Comparison of ENCODE assay signal across 27 cellular contexts in the genomic region with DNA sequence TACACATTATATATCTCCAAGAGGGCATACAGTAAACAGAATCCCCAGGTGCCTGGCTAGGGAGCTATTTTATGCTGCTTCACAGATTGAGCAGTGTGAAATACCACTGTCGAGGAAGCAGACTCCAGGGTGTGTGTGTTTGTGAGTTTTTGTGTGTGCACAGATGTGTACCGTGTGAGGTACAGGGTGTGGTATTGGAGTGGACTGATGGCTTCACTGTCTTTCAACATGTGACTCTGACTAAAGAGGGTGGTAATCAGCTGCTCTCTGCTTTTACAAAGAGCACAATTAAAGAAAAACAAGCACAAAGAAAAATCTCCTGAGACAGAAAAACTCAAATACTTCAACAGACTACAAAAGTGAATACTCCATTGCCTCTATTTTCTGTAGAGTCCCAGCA.
DNase-seq lines count a peak whose midpoint lies in the region; ATAC-seq and TF ChIP-seq lines count a peak whose summit lies in the region.
"Had no signal": no experiment of that assay in that cellular context is flagged by ENCODE, and none has a peak within 500 bp of the region (broad histone marks: within the 10 kb centered on the region; RNA-seq: fewer than 3 reads in every experiment).

No MANE protein-coding gene starts in this region.

- no peaks in the 10 kb centered on the region for H3K79me1 ChIP-seq in mesendoderm (ENCODE audit: low read length)

- no peak overlapping the region for H3K56ac ChIP-seq in mesendoderm (ENCODE audit: low read length)

- H3K9ac ChIP-seq in mesendoderm (ENCODE audit: low read length), result no peak overlapping the region

- H3K79me2 ChIP-seq in mesendoderm (ENCODE audit: control insufficient read depth, insufficient read depth, low read length), result no peaks in the 10 kb centered on the region

- no peak overlapping the region for H2BK15ac ChIP-seq in mesendoderm (replicated peaks; ENCODE audit: low read depth)

- H3K9me3 ChIP-seq in transverse colon, result no peaks in the 10 kb centered on the region
- H3K9me3 ChIP-seq: body of pancreas, colonic mucosa, tibial artery had no signal

- H3K4me2 ChIP-seq in mesendoderm (ENCODE audit: low read length), result no peak overlapping the region

- H2BK5ac ChIP-seq in mesendoderm (ENCODE audit: low read length), result no peak overlapping the region

- H2BK120ac ChIP-seq in mesendoderm (ENCODE audit: low read depth, low read length), result no peak overlapping the region

- no peak for TF ChIP-seq EP300 in transverse colon (IDR thresholded peaks at IDR 0.05; ENCODE audit: low read depth)

- H3K27ac ChIP-seq in mesendoderm (ENCODE audit: low read depth, low read length) (no peak overlapping the region), temporal lobe (ENCODE audit: low read depth, low read length) (peak overlapping the region; percentile 30), transverse colon (no peak overlapping the region)
- H3K27ac ChIP-seq: 22Rv1, body of pancreas, tibial artery had no signal

- no peak for ATAC-seq in HG02885 (IDR thresholded peaks at IDR 0.05; ENCODE audit: poor library complexity, unreplicated experiment)
- ATAC-seq: body of pancreas; CD8-positive, alpha-beta T cell; naive thymus-derived CD8-positive, alpha-beta T cell had no signal

- H3K4me3 ChIP-seq in epithelial cell of esophagus (ENCODE audit: low read length), result no peak overlapping the region
- H3K4me3 ChIP-seq in mesendoderm (ENCODE audit: low read length), result no peak overlapping the region
- no peak overlapping the region for H3K4me3 ChIP-seq in transverse colon
- H3K4me3 ChIP-seq: body of pancreas, colonic mucosa, tibial artery had no signal

- DNase-seq in NCI-H1436 (lab: John Stamatoyannopoulos, UW), result peak; percentile 6
- DNase-seq in NCI-H1436 treated with DMSO at 0.1 percent for 48 hours (lab: John Stamatoyannopoulos, UW), result no peak
- DNase-seq in epithelial cell of esophagus (ENCODE audit: low read depth), result peak; percentile 34
- DNase-seq in mesendoderm, result peak; percentile 27
- no peak for DNase-seq in transverse colon
- no peak for DNase-seq in retina
- DNase-seq: activated CD4-positive, alpha-beta memory T cell treated with anti-CD3 and anti-CD28 coated beads for 36 hours; activated CD4-positive, CD25-positive, alpha-beta regulatory T cell; activated gamma-delta T cell; body of pancreas; CD8-positive, alpha-beta T cell; colonic mucosa; DMS153; naive thymus-derived CD8-positive, alpha-beta T cell; NCI-H1105; NCI-H2081 treated with DMSO at 0.1 percent for 48 hours; OCI-M1; right cardiac atrium; stimulated activated CD4-positive, alpha-beta T cell treated with anti-CD3 and anti-CD28 coated beads, Interleukin-12 subunit alpha, Interleukin-12 subunit beta, amount 100 ng/mL, for 4 hours; stimulated activated CD4-positive, alpha-beta T cell treated with anti-CD3 and anti-CD28 coated beads, Interleukin-4, amount 100 ng/mL, for 4 hours; stimulated activated naive CD4-positive, alpha-beta T cell; SW 1271; T1000 had no signal

- H3K23ac ChIP-seq in mesendoderm (ENCODE audit: low read length), result peak overlapping the region; percentile 66

- H3K4ac ChIP-seq in mesendoderm (ENCODE audit: low read depth, low read length), result no peak overlapping the region

- no CpG with 5 or more reads among the region's 2 CpGs for WGBS in mesendoderm (ENCODE audit: extremely low coverage, insufficient coverage, low lambda C conversion rate)
- WGBS in transverse colon (ENCODE audit: low coverage in 1 of 2), 2 donors, result 68% methylated on average over 2 of the region's 2 CpGs; no CpG with 5 or more reads in 1 of the 2 donors

- no peak for TF ChIP-seq POLR2A in transverse colon (IDR thresholded peaks at IDR 0.05)

- intact Hi-C loops in transverse colon (cut with DNase I; ENCODE audit: low total_unique reads), result no loop called here

- no peak overlapping the region for H2AK5ac ChIP-seq in mesendoderm (ENCODE audit: low read length)

- no peak overlapping the region for H4K5ac ChIP-seq in mesendoderm (ENCODE audit: low read length)

- H3K27me3 ChIP-seq in mesendoderm (ENCODE audit: insufficient read depth, low read length, poor library complexity), result no peaks in the 10 kb centered on the region
- H3K27me3 ChIP-seq in transverse colon, result no peaks in the 10 kb centered on the region
- H3K27me3 ChIP-seq: body of pancreas, colonic mucosa, tibial artery had no signal

- H3K4me1 ChIP-seq in mesendoderm (ENCODE audit: control insufficient read depth, low read depth, low read length) (no peaks in the 10 kb centered on the region), transverse colon (peaks cover 0 to 22% (median 11%) of the 10 kb centered on the region in 4 donors)
- H3K4me1 ChIP-seq: body of pancreas, colonic mucosa had no signal

- H3K18ac ChIP-seq in mesendoderm (ENCODE audit: low read length), result no peak overlapping the region

- TF ChIP-seq CTCF in epithelial cell of esophagus (IDR thresholded peaks at IDR 0.05; ENCODE audit: insufficient read depth, low read depth, low read length, missing control alignments), result no peak
- TF ChIP-seq CTCF in transverse colon (IDR thresholded peaks at IDR 0.05), result no peak

- H3K36me3 ChIP-seq in mesendoderm (ENCODE audit: control insufficient read depth, insufficient read depth, low read length), result peaks cover 10% of the 10 kb centered on the region
- H3K36me3 ChIP-seq in transverse colon, result peaks cover 0 to 29% (median 6%) of the 10 kb centered on the region in 4 donors

- no peak overlapping the region for H4K8ac ChIP-seq in mesendoderm (ENCODE audit: low read depth, low read length)

- in situ Hi-C loops in transverse colon (cut with MboI; ENCODE audit: low pct_ligation_motif_present in 1 of 4, low pct_unique_long_range_greater_than_20kb in 1 of 4, low sequenced_read_pairs in 3 of 4), result no loop called here

Comparison
In these comparisons a context has a peak if more than half of its experiments do, and no peak if none do; other contexts are left out.
1. DNase-seq: peak in NCI-H1436 (single experiment), epithelial cell of esophagus (single experiment) and mesendoderm (single experiment); none in NCI-H1436 treated with DMSO at 0.1 percent for 48 hours (single experiment), transverse colon (single experiment) and retina (single experiment).